22 cellular contexts compared by ENCODE assay signal in the genomic region with DNA sequence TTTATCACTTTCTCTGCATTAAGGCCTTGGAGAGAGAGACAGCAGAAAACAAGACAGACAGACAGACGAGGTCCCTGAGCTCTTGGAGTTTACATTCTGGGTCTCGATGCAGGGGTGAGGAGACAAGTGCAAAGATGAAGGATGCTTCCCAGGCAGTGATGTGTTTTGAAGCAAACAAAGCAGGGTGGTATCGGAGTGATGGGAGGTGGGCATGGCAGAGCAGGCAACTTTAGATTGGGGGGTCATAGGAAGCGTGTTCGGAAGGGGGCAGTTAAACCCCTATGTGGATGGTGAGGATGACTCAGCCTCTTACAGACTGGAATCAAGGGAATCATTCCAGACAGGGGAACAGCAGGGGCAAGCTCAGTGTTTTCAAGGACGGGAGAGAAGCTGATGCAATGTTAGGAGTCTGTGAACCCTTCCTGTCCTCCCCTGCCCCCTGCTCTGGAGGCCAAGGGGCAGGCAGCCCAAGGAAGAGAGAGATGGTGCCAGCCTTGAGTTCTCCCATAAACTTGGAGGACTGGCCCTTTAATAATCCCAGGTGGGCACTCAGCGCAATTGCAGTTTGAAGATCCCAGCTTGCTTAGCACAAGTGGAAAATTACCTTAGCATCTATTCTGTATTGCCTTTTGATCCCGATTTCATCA.
DNase-seq lines count a peak whose midpoint lies in the region; ATAC-seq and TF ChIP-seq lines count a peak whose summit lies in the region.
"Had no signal": no experiment of that assay in that cellular context is flagged by ENCODE, and none has a peak within 500 bp of the region (broad histone marks: within the 10 kb centered on the region; RNA-seq: fewer than 3 reads in every experiment).

No MANE protein-coding gene starts in this region.

- DNase-seq in A673 (ENCODE audit: low spot score) (no peak), HT1080 (ENCODE audit: low read depth) (peak; percentile 7), WTC11 (ENCODE audit: low spot score) (no peak), neural crest cell (ENCODE audit: low read depth, low spot score) (no peak), aorta (no peak), epidermal melanocyte (ENCODE audit: insufficient read length, low spot score) (no peak), immature natural killer cell (no peak), DMS53 treated with DMSO at 0.1 percent for 48 hours (lab: John Stamatoyannopoulos, UW; ENCODE audit: unreplicated experiment) (no peak)
- DNase-seq: activated CD4-positive, alpha-beta T cell treated with anti-CD3 and anti-CD28 coated beads for 48 hours; activated effector memory CD4-positive, alpha-beta T cell treated with anti-CD3 and anti-CD28 coated beads, Interleukin-2, amount 50 U/mL, for 16 hours; CD8-positive, alpha-beta memory T cell; effector CD4-positive, alpha-beta T cell; Kasumi-1; left cardiac atrium; midbrain; NCI-H1092 treated with DMSO at 0.1 percent for 48 hours; nephron progenitor cell; NK-92 treated with Interleukin-12 subunit alpha and Interleukin-12 subunit beta, amount 100 ng/mL, for 24 hours; stimulated activated CD4-positive, alpha-beta T cell treated with anti-CD3 and anti-CD28 coated beads, Interleukin-15, amount 100 ng/mL, for 24 hours had no signal

- H3K4me3 ChIP-seq in A673 (ENCODE audit: low read depth, low read length, poor library complexity, severe bottlenecking) = no peak overlapping the region
- no peak overlapping the region for H3K4me3 ChIP-seq in aorta (ENCODE audit: low read length in 2 of 2)
- H3K4me3 ChIP-seq: esophagus muscularis mucosa, gastroesophageal sphincter, thoracic aorta had no signal

- H3K36me3 ChIP-seq in A673 (ENCODE audit: insufficient read depth, low read length, poor library complexity, severe bottlenecking) = no peaks in the 10 kb centered on the region
- no peaks in the 10 kb centered on the region for H3K36me3 ChIP-seq in aorta (ENCODE audit: control insufficient read depth in 1 of 2, insufficient read depth in 2 of 2, low read length in 1 of 2)
- H3K36me3 ChIP-seq: esophagus muscularis mucosa, gastroesophageal sphincter, thoracic aorta had no signal

- peaks cover 23% of the 10 kb centered on the region for H3K4me1 Mint-ChIP-seq in WTC11
- H3K4me1 Mint-ChIP-seq in neural crest cell = peaks cover 14% of the 10 kb centered on the region
- H3K4me1 Mint-ChIP-seq in immature natural killer cell = no peaks in the 10 kb centered on the region
- H3K4me1 Mint-ChIP-seq: CD8-positive, alpha-beta memory T cell had no signal

- peak; percentile 27; the same call in 1 of the 2 replicates for TF ChIP-seq CTCF in A673 (conservative IDR thresholded peaks at IDR 0.05; ENCODE audit: low read depth, low read length)
- no peak for TF ChIP-seq CTCF in WTC11 (IDR thresholded peaks at IDR 0.05)
- no peak for TF ChIP-seq CTCF in neural crest cell (conservative IDR thresholded peaks at IDR 0.05)

- H3K27me3 Mint-ChIP-seq in WTC11 (ENCODE audit: low read depth) = no peaks in the 10 kb centered on the region; the same call in 1 of the 2 replicates
- H3K27me3 Mint-ChIP-seq in neural crest cell (ENCODE audit: low read depth) = peaks cover 3% of the 10 kb centered on the region
- peaks cover 3 to 8% (median 7%) of the 10 kb centered on the region in 3 donors for H3K27me3 Mint-ChIP-seq in immature natural killer cell (ENCODE audit: low read depth in 3 of 3)

- POLR2A ChIA-PET in A673 (lab: Charles Lee; ENCODE audit: low non-redundant PET) (no interaction called here), WTC11 (lab: Charles Lee) (no interaction called here)

- ATAC-seq in WTC11 (no peak; the same call in 1 of the 2 replicates), aorta (ENCODE audit: low FRiP score) (no peak)
- ATAC-seq: gastroesophageal sphincter, left cardiac atrium had no signal

- H3K36me3 Mint-ChIP-seq in WTC11 (no peaks in the 10 kb centered on the region), neural crest cell (ENCODE audit: low read depth) (no peaks in the 10 kb centered on the region), immature natural killer cell (no peaks in the 10 kb centered on the region)
- H3K36me3 Mint-ChIP-seq: CD8-positive, alpha-beta memory T cell had no signal

- H3K9me3 ChIP-seq in A673 (ENCODE audit: low read depth, low read length, poor library complexity, severe bottlenecking) (no peaks in the 10 kb centered on the region), aorta (ENCODE audit: control insufficient read depth, low read length) (no peaks in the 10 kb centered on the region)
- H3K9me3 ChIP-seq: esophagus muscularis mucosa, gastroesophageal sphincter, thoracic aorta had no signal

- H3K4me1 ChIP-seq in A673 (ENCODE audit: insufficient read depth, low read length, poor library complexity, severe bottlenecking) (peaks cover 3% of the 10 kb centered on the region), aorta (ENCODE audit: control insufficient read depth in 1 of 2, insufficient read depth in 2 of 2, low read length in 2 of 2) (no peaks in the 10 kb centered on the region)
- H3K4me1 ChIP-seq: esophagus muscularis mucosa, gastroesophageal sphincter had no signal

- peaks cover 5% of the 10 kb centered on the region; the same call in 1 of the 2 replicates for H3K9me3 Mint-ChIP-seq in WTC11
- no peaks in the 10 kb centered on the region for H3K9me3 Mint-ChIP-seq in neural crest cell
- no peaks in the 10 kb centered on the region for H3K9me3 Mint-ChIP-seq in immature natural killer cell
- H3K9me3 Mint-ChIP-seq: CD8-positive, alpha-beta memory T cell; nephron progenitor cell had no signal

- intact Hi-C loops in A673 (cut with micrococcal nuclease; ENCODE audit: unreplicated experiment) (no loop called here), aorta (cut with DNase I) (no loop called here)

- no TSS peak for BruUV-seq in A673 (replicated peaks; lab: Mats Ljungman, UMichigan)

- H3K4me3 Mint-ChIP-seq in WTC11 (no peak overlapping the region), neural crest cell (no peak overlapping the region), immature natural killer cell (no peak overlapping the region)
- H3K4me3 Mint-ChIP-seq: CD8-positive, alpha-beta memory T cell; nephron progenitor cell had no signal

- CTCF ChIA-PET in A673 (lab: Charles Lee) (interaction anchor here (0.6 kb wide), 1 partner anchor 551 kb away, joined by 3 read pairs; no protein-coding TSS in a partner anchor), WTC11 (lab: Charles Lee) (interaction anchor here (0.6 to 2.6 kb wide), 4 partner anchors 113 to 286 kb away, joined by 3 to 8 read pairs (median 4); no protein-coding TSS in a partner anchor)

- H3K27ac ChIP-seq in A673 (ENCODE audit: low read depth, low read length, poor library complexity, severe bottlenecking) = no peak overlapping the region
- no peak overlapping the region for H3K27ac ChIP-seq in aorta (ENCODE audit: low read depth in 1 of 2, low read length in 2 of 2)
- H3K27ac ChIP-seq: esophagus muscularis mucosa, gastroesophageal sphincter, thoracic aorta had no signal

- H3K27me3 ChIP-seq in A673 (replicated peaks; ENCODE audit: insufficient read depth, low read depth, low read length, poor library complexity) = peaks cover 5% of the 10 kb centered on the region
- H3K27me3 ChIP-seq in aorta (ENCODE audit: control insufficient read depth in 1 of 2, insufficient read depth in 2 of 2, low read length in 1 of 2) = no peaks in the 10 kb centered on the region

- WGBS in aorta, 2 donors = 86 to 88% methylated on average over 8 of the region's 8 CpGs

- H3K27ac Mint-ChIP-seq in WTC11 (no peak overlapping the region), neural crest cell (ENCODE audit: unreplicated experiment) (peak overlapping the region; percentile 3), immature natural killer cell (no peak overlapping the region)
- H3K27ac Mint-ChIP-seq: CD8-positive, alpha-beta memory T cell had no signal

TF ChIP-seq in WTC11, 78 proteins besides CTCF, POLR2A, EP300 and RAD21:
- TF ChIP-seq ESRRA (CRISPR knock-in tag; IDR thresholded peaks at IDR 0.05; ENCODE audit: borderline replicate concordance) = no peak
- TF ChIP-seq GABPB1 (CRISPR knock-in tag; IDR thresholded peaks at IDR 0.05) = peak; percentile 93
